ENCODE assay signal across 8 cellular contexts in genomic region chr1:8962812-8963669, GRCh38. TPM values are rescaled to one million over a fixed set of nuclear protein-coding genes. Genes with fewer than 3 reads are reported as not detected.
DNase-seq lines count a peak whose midpoint lies in the region; ATAC-seq and TF ChIP-seq lines count a peak whose summit lies in the region.

No MANE protein-coding gene starts in this region.

- TF ChIP-seq RAD21 in Ishikawa (IDR thresholded peaks at IDR 0.05; ENCODE audit: low read depth) = peak; percentile 50; the same call in 1 of the 2 replicates

- H3K9me3 Mint-ChIP-seq in T-cell = peaks cover 4 to 9% (median 6%) of the 10 kb centered on the region in 3 donors
- H3K9me3 Mint-ChIP-seq in effector memory CD8-positive, alpha-beta T cell = peaks cover 0 to 8% of the 10 kb centered on the region in 2 donors

- peaks cover 7 to 8% of the 10 kb centered on the region in 2 experiments for H3K4me1 ChIP-seq in neutrophil (ENCODE audit: control insufficient read depth in 1 of 2, insufficient read depth in 1 of 2, low read depth in 1 of 2, low read length in 1 of 2)

- no peak for TF ChIP-seq EP300 in Ishikawa (IDR thresholded peaks at IDR 0.05; ENCODE audit: borderline replicate concordance)

- H3K9me3 ChIP-seq in neutrophil = no peaks in the 10 kb centered on the region

- peaks cover 0 to 2% of the 10 kb centered on the region in 2 donors for H3K27me3 Mint-ChIP-seq in T-cell
- H3K27me3 Mint-ChIP-seq in effector memory CD8-positive, alpha-beta T cell = peaks cover 0 to 13% of the 10 kb centered on the region in 2 donors

- no peaks in the 10 kb centered on the region for H3K36me3 ChIP-seq in neutrophil

- peaks cover 61 to 86% (median 74%) of the 10 kb centered on the region in 3 donors for H3K4me1 Mint-ChIP-seq in T-cell
- H3K4me1 Mint-ChIP-seq in effector memory CD8-positive, alpha-beta T cell (ENCODE audit: low read depth in 2 of 2) = peaks cover 5 to 10% of the 10 kb centered on the region in 2 donors

- TF ChIP-seq CTCF in neutrophil (IDR thresholded peaks at IDR 0.05) = peak; percentile 46

- peak overlapping the region; percentile 34 to 92 (median 45) for H3K4me3 Mint-ChIP-seq in T-cell
- no peak overlapping the region for H3K4me3 Mint-ChIP-seq in effector memory CD8-positive, alpha-beta T cell

- DNase-seq in DMS 273 (lab: John Stamatoyannopoulos, UW; ENCODE audit: unreplicated experiment) (peak; percentile 84), DMS 273 treated with DMSO at 0.1 percent for 48 hours (lab: John Stamatoyannopoulos, UW) (no peak), T-cell (peak in 20 of 34 experiments; percentile 11 to 46 (median 24))
- peak in 2 of 3 experiments; percentile 9 to 18 for DNase-seq in effector memory CD8-positive, alpha-beta T cell
- no peak for DNase-seq in effector CD8-positive, alpha-beta T cell (lab: John Stamatoyannopoulos, UW)

- ATAC-seq in T-cell (replicated peaks in 1 of 4) = peak; percentile 33 to 53 (median 50)
- ATAC-seq in effector memory CD8-positive, alpha-beta T cell (replicated peaks) = peak; percentile 50
- ATAC-seq in HG02870 (IDR thresholded peaks at IDR 0.05; ENCODE audit: unreplicated experiment) = no peak

- CTCF ChIA-PET in T-cell (lab: Charles Lee) = interaction anchor here (0.8 to 1.8 kb wide), 6 partner anchors 20 to 42 kb away, joined by 3 to 14 read pairs (median 4); no protein-coding TSS in a partner anchor

- no peak overlapping the region for H3K4me3 ChIP-seq in neutrophil (ENCODE audit: low read depth in 1 of 2, low read length in 1 of 2)

- POLR2A ChIA-PET in T-cell (lab: Charles Lee) = interaction anchor here in 1 of 2 donors (0.7 kb wide), 1 partner anchor 534 kb away, joined by 4 read pairs; no protein-coding TSS in a partner anchor

- H3K36me3 Mint-ChIP-seq in T-cell = peaks cover 41% of the 10 kb centered on the region
- no peaks in the 10 kb centered on the region for H3K36me3 Mint-ChIP-seq in effector memory CD8-positive, alpha-beta T cell (ENCODE audit: insufficient read depth)

- no peaks in the 10 kb centered on the region for H3K27me3 ChIP-seq in neutrophil

- H3K27ac Mint-ChIP-seq in T-cell = peak overlapping the region; percentile 82 to 85
- H3K27ac Mint-ChIP-seq in effector memory CD8-positive, alpha-beta T cell = peak overlapping the region; percentile 16 to 25

- H3K27ac ChIP-seq in neutrophil = no peak overlapping the region

TF ChIP-seq in Ishikawa, 13 proteins besides CTCF, POLR2A, EP300 and RAD21:
- TF ChIP-seq ZBTB7A (IDR thresholded peaks at IDR 0.05; ENCODE audit: low read depth) = no peak
- TF ChIP-seq NFIC (IDR thresholded peaks at IDR 0.05) = peak; percentile 69
- TF ChIP-seq REST (IDR thresholded peaks at IDR 0.05; ENCODE audit: low read depth) = no peak
- TF ChIP-seq FOXM1 (IDR thresholded peaks at IDR 0.05; ENCODE audit: borderline replicate concordance, low read depth) = no peak
- 0 out of 2 replicates have a peak, but pooled peaks have one; percentile 21 for TF ChIP-seq TEAD4 (IDR thresholded peaks at IDR 0.05)
- no peak for TF ChIP-seq EGR1 (IDR thresholded peaks at IDR 0.05)
- no peak for TF ChIP-seq USF1 (IDR thresholded peaks at IDR 0.05)
- no peak for TF ChIP-seq TAF1 (IDR thresholded peaks at IDR 0.05; ENCODE audit: low read depth)
- no peak for TF ChIP-seq CREB1 (IDR thresholded peaks at IDR 0.05; ENCODE audit: low read depth)
- TF ChIP-seq MAX (IDR thresholded peaks at IDR 0.05) = 0 out of 2 replicates have a peak, but pooled peaks have one; percentile 15
- no peak for TF ChIP-seq CEBPB (IDR thresholded peaks at IDR 0.05)

RNA-seq across cellular contexts. Expression of gene CA6, which starts 17.4 kb away (rescaled TPM):
- 1 to 10 TPM in 4 of 5 donors, under 1 TPM in 1; 0.95 to 2.8 (median 1.8) TPM for total RNA-seq in T-cell

Comparison
In these comparisons a context has a peak if more than half of its experiments do, and no peak if none do; other contexts are left out.
1. DNase-seq: peak in DMS 273 (single experiment), T-cell (20 of 34) and effector memory CD8-positive, alpha-beta T cell (2 of 3); none in DMS 273 treated with DMSO at 0.1 percent for 48 hours (single experiment) and effector CD8-positive, alpha-beta T cell (single experiment).
2. H3K4me3 Mint-ChIP-seq: peak in T-cell (3 of 3); none in effector memory CD8-positive, alpha-beta T cell (0 of 2).